In the genomic region with DNA sequence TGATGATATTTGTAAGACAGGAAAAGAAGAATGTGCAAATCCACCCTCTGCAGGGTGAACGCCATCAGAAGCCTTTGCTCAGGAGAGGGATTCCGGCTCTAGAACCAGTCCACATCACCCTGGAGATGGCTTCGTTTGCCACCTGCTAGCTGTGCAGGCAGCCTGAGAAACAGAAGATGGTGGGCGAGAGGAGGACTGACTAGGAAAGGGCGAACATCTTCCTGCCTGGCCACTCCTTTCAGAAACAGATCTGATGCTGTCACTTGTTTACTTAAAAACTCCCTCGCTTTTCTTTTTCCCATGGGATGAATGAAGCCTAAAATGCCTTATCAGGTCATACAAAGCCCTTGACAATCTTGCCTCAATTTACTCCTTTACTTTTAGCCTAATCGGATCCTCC, we compare ENCODE assay signal across 1 cellular context.
TF ChIP-seq lines count a peak whose summit lies in the region.

No MANE protein-coding gene starts in this region.

TF ChIP-seq in SK-N-SH treated with all-trans-retinoic acid at 6 μM for 48 hours, 23 proteins besides CTCF, POLR2A, EP300 and RAD21 (continued from another document):
- TF ChIP-seq, protein P1, sequence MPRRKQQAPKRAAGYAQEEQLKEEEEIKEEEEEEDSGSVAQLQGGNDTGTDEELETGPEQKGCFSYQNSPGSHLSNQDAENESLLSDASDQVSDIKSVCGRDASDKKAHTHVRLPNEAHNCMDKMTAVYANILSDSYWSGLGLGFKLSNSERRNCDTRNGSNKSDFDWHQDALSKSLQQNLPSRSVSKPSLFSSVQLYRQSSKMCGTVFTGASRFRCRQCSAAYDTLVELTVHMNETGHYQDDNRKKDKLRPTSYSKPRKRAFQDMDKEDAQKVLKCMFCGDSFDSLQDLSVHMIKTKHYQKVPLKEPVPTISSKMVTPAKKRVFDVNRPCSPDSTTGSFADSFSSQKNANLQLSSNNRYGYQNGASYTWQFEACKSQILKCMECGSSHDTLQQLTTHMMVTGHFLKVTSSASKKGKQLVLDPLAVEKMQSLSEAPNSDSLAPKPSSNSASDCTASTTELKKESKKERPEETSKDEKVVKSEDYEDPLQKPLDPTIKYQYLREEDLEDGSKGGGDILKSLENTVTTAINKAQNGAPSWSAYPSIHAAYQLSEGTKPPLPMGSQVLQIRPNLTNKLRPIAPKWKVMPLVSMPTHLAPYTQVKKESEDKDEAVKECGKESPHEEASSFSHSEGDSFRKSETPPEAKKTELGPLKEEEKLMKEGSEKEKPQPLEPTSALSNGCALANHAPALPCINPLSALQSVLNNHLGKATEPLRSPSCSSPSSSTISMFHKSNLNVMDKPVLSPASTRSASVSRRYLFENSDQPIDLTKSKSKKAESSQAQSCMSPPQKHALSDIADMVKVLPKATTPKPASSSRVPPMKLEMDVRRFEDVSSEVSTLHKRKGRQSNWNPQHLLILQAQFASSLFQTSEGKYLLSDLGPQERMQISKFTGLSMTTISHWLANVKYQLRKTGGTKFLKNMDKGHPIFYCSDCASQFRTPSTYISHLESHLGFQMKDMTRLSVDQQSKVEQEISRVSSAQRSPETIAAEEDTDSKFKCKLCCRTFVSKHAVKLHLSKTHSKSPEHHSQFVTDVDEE (CRISPR knock-in tag; IDR thresholded peaks at IDR 0.05): no peak
- TF ChIP-seq, protein P2, sequence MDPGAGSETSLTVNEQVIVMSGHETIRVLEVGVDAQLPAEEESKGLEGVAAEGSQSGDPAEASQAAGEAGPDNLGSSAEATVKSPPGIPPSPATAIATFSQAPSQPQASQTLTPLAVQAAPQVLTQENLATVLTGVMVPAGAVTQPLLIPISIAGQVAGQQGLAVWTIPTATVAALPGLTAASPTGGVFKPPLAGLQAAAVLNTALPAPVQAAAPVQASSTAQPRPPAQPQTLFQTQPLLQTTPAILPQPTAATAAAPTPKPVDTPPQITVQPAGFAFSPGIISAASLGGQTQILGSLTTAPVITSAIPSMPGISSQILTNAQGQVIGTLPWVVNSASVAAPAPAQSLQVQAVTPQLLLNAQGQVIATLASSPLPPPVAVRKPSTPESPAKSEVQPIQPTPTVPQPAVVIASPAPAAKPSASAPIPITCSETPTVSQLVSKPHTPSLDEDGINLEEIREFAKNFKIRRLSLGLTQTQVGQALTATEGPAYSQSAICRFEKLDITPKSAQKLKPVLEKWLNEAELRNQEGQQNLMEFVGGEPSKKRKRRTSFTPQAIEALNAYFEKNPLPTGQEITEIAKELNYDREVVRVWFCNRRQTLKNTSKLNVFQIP (CRISPR knock-in tag; IDR thresholded peaks at IDR 0.05; ENCODE audit: borderline replicate concordance, low read depth): no peak
- TF ChIP-seq, protein P3, sequence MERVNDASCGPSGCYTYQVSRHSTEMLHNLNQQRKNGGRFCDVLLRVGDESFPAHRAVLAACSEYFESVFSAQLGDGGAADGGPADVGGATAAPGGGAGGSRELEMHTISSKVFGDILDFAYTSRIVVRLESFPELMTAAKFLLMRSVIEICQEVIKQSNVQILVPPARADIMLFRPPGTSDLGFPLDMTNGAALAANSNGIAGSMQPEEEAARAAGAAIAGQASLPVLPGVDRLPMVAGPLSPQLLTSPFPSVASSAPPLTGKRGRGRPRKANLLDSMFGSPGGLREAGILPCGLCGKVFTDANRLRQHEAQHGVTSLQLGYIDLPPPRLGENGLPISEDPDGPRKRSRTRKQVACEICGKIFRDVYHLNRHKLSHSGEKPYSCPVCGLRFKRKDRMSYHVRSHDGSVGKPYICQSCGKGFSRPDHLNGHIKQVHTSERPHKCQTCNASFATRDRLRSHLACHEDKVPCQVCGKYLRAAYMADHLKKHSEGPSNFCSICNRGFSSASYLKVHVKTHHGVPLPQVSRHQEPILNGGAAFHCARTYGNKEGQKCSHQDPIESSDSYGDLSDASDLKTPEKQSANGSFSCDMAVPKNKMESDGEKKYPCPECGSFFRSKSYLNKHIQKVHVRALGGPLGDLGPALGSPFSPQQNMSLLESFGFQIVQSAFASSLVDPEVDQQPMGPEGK (CRISPR knock-in tag; IDR thresholded peaks at IDR 0.05; ENCODE audit: borderline replicate concordance): no peak
- TF ChIP-seq ZNF70 (CRISPR knock-in tag; IDR thresholded peaks at IDR 0.05): no peak
TF ChIP-seq in SK-N-SH treated with all-trans-retinoic acid at 6 μM for 48 hours: peak in this region for 0.
